ENCODE assay signal across 22 cellular contexts in the genomic region with DNA sequence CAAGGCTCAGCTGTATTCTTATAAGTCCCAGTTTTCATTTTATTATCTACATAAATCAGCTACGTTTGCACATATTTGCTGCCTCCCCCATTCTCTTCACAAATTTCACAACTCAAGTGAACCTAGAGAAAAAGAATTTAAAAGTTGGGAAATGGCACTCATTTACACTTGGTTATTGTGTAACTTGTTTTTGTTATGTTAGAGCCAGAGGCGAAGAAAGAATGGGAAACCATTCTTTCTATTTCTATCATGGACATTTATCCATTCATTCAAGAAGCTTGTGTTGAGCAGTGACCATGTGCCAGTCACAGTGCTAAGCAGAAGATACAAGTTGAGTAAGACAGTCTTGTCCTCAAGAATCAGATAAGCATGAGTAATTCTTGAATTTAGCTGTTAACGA. TPM values are rescaled to one million over a fixed set of nuclear protein-coding genes. Genes with fewer than 3 reads are reported as not detected.
DNase-seq lines count a peak whose midpoint lies in the region; ATAC-seq and TF ChIP-seq lines count a peak whose summit lies in the region.
"Had no signal": no experiment of that assay in that cellular context is flagged by ENCODE, and none has a peak within 500 bp of the region (broad histone marks: within the 10 kb centered on the region; RNA-seq: fewer than 3 reads in every experiment).

No MANE protein-coding gene starts in this region.

- no peak overlapping the region for H3K27ac Mint-ChIP-seq in effector memory CD8-positive, alpha-beta T cell
- H3K27ac Mint-ChIP-seq: CD4-positive, alpha-beta memory T cell had no signal

- no peaks in the 10 kb centered on the region for H3K4me1 Mint-ChIP-seq in effector memory CD8-positive, alpha-beta T cell (ENCODE audit: low read depth in 2 of 2)

- peaks cover 0 to 19% of the 10 kb centered on the region in 2 donors for H3K36me3 ChIP-seq in ascending aorta

- H3K9me3 Mint-ChIP-seq in effector memory CD8-positive, alpha-beta T cell: no peaks in the 10 kb centered on the region
- H3K9me3 Mint-ChIP-seq: CD4-positive, alpha-beta memory T cell had no signal

- H3K36me3 Mint-ChIP-seq in effector memory CD8-positive, alpha-beta T cell (ENCODE audit: insufficient read depth): peaks cover 32% of the 10 kb centered on the region

- H3K27ac ChIP-seq in ascending aorta: no peak overlapping the region
- H3K27ac ChIP-seq: BLaER1 treated with 17β-estradiol and CSF1 and Interleukin-3, amounts not matched to agents 10 nM and 100 nM; SJSA1 had no signal

- no peaks in the 10 kb centered on the region for H3K27me3 ChIP-seq in ascending aorta
- H3K27me3 ChIP-seq: BLaER1 treated with 17β-estradiol and CSF1 and Interleukin-3, amounts not matched to agents 10 nM and 100 nM; MG63; SJSA1 had no signal

- no peak overlapping the region for H3K4me3 ChIP-seq in ascending aorta
- H3K4me3 ChIP-seq: BLaER1 treated with 17β-estradiol and CSF1 and Interleukin-3, amounts not matched to agents 10 nM and 100 nM; MG63; SJSA1 had no signal

- H3K4me1 ChIP-seq in ascending aorta: peaks cover 0 to 4% of the 10 kb centered on the region in 2 donors

- ATAC-seq in SK-N-SH treated with all-trans-retinoic acid at 6 μM for 48 hours: no peak
- no peak for ATAC-seq in effector memory CD8-positive, alpha-beta T cell (replicated peaks)
- ATAC-seq: Right ventricle myocardium inferior had no signal

- H3K9me3 ChIP-seq in ascending aorta: no peaks in the 10 kb centered on the region
- H3K9me3 ChIP-seq: BLaER1 treated with 17β-estradiol and CSF1 and Interleukin-3, amounts not matched to agents 10 nM and 100 nM; Caco-2; MG63; SJSA1 had no signal

- H3K27me3 Mint-ChIP-seq in effector memory CD8-positive, alpha-beta T cell: no peaks in the 10 kb centered on the region
- H3K27me3 Mint-ChIP-seq: CD4-positive, alpha-beta memory T cell had no signal

- TF ChIP-seq CTCF in ascending aorta (IDR thresholded peaks at IDR 0.05): no peak

- intact Hi-C loops in ascending aorta (cut with DNase I): no loop called here

- H3K4me3 Mint-ChIP-seq in effector memory CD8-positive, alpha-beta T cell: no peak overlapping the region
- H3K4me3 Mint-ChIP-seq: CD4-positive, alpha-beta memory T cell had no signal

- peak; percentile 17 for DNase-seq in GM04504 (ENCODE audit: low read depth)
- peak; percentile 90 for DNase-seq in amniotic epithelial cell (ENCODE audit: low read depth)
- DNase-seq in iris pigment epithelial cell (ENCODE audit: low read depth): peak; percentile 60
- no peak for DNase-seq in ascending aorta (ENCODE audit: low spot score in 2 of 2)
- DNase-seq in effector memory CD8-positive, alpha-beta T cell: no peak
- DNase-seq in pons (ENCODE audit: low spot score): no peak
- DNase-seq: Caco-2; CD4-positive, alpha-beta memory T cell; DMS 273 treated with DMSO at 0.1 percent for 48 hours; DND-41; Kasumi-1; MG63; NCI-H1417; NCI-H187; NCI-H2107; NCI-H446 treated with DMSO at 0.1 percent for 48 hours; NCI-H526 treated with DMSO at 0.1 percent for 48 hours; OCI-M1 had no signal

TF ChIP-seq in SK-N-SH treated with all-trans-retinoic acid at 6 μM for 48 hours, 23 proteins besides CTCF, POLR2A, EP300 and RAD21 (continues in another document):
- TF ChIP-seq, protein P1, sequence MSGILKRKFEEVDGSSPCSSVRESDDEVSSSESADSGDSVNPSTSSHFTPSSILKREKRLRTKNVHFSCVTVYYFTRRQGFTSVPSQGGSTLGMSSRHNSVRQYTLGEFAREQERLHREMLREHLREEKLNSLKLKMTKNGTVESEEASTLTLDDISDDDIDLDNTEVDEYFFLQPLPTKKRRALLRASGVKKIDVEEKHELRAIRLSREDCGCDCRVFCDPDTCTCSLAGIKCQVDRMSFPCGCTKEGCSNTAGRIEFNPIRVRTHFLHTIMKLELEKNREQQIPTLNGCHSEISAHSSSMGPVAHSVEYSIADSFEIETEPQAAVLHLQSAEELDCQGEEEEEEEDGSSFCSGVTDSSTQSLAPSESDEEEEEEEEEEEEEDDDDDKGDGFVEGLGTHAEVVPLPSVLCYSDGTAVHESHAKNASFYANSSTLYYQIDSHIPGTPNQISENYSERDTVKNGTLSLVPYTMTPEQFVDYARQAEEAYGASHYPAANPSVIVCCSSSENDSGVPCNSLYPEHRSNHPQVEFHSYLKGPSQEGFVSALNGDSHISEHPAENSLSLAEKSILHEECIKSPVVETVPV (CRISPR knock-in tag; IDR thresholded peaks at IDR 0.05): no peak
- TF ChIP-seq TSHZ2 (CRISPR knock-in tag; IDR thresholded peaks at IDR 0.05) (no peak), CSDC2 (CRISPR knock-in tag; IDR thresholded peaks at IDR 0.05) (no peak), ESRRG (CRISPR knock-in tag; IDR thresholded peaks at IDR 0.05) (no peak), ZFP3 (CRISPR knock-in tag; IDR thresholded peaks at IDR 0.05) (no peak), TCF4 (CRISPR knock-in tag; IDR thresholded peaks at IDR 0.05; ENCODE audit: borderline replicate concordance) (no peak), ZNF8 (CRISPR knock-in tag; IDR thresholded peaks at IDR 0.05) (no peak), ZNF565 (CRISPR knock-in tag; conservative IDR thresholded peaks at IDR 0.05; ENCODE audit: low read depth) (no peak), ZNF70 (CRISPR knock-in tag; IDR thresholded peaks at IDR 0.05) (no peak), PPARA (CRISPR knock-in tag; IDR thresholded peaks at IDR 0.05; ENCODE audit: borderline replicate concordance) (no peak), GLIS3 (CRISPR knock-in tag; IDR thresholded peaks at IDR 0.05) (no peak), ZFP30 (CRISPR knock-in tag; IDR thresholded peaks at IDR 0.05) (no peak), ISL1 (CRISPR knock-in tag; IDR thresholded peaks at IDR 0.05) (no peak)
- TF ChIP-seq, protein P2, sequence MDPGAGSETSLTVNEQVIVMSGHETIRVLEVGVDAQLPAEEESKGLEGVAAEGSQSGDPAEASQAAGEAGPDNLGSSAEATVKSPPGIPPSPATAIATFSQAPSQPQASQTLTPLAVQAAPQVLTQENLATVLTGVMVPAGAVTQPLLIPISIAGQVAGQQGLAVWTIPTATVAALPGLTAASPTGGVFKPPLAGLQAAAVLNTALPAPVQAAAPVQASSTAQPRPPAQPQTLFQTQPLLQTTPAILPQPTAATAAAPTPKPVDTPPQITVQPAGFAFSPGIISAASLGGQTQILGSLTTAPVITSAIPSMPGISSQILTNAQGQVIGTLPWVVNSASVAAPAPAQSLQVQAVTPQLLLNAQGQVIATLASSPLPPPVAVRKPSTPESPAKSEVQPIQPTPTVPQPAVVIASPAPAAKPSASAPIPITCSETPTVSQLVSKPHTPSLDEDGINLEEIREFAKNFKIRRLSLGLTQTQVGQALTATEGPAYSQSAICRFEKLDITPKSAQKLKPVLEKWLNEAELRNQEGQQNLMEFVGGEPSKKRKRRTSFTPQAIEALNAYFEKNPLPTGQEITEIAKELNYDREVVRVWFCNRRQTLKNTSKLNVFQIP (CRISPR knock-in tag; IDR thresholded peaks at IDR 0.05; ENCODE audit: borderline replicate concordance, low read depth): no peak
- TF ChIP-seq, protein P3, sequence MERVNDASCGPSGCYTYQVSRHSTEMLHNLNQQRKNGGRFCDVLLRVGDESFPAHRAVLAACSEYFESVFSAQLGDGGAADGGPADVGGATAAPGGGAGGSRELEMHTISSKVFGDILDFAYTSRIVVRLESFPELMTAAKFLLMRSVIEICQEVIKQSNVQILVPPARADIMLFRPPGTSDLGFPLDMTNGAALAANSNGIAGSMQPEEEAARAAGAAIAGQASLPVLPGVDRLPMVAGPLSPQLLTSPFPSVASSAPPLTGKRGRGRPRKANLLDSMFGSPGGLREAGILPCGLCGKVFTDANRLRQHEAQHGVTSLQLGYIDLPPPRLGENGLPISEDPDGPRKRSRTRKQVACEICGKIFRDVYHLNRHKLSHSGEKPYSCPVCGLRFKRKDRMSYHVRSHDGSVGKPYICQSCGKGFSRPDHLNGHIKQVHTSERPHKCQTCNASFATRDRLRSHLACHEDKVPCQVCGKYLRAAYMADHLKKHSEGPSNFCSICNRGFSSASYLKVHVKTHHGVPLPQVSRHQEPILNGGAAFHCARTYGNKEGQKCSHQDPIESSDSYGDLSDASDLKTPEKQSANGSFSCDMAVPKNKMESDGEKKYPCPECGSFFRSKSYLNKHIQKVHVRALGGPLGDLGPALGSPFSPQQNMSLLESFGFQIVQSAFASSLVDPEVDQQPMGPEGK (CRISPR knock-in tag; IDR thresholded peaks at IDR 0.05; ENCODE audit: borderline replicate concordance): no peak

RNA-seq across cellular contexts. Expression of gene LIAS, which starts 13.5 kb away (rescaled TPM):
- total RNA-seq in ascending aorta: 2.9 TPM

RNA-seq across cellular contexts. Expression of gene RPL9, which starts 13.7 kb away (rescaled TPM):
- total RNA-seq in ascending aorta: 1,701 TPM

RNA-seq across cellular contexts. Expression of gene UGDH, which starts 54.8 kb away (rescaled TPM):
- total RNA-seq in ascending aorta: 81.1 TPM

Comparison
In these comparisons a context has a peak if more than half of its experiments do, and no peak if none do; other contexts are left out.
1. DNase-seq: peak in GM04504 (single experiment), amniotic epithelial cell (single experiment) and iris pigment epithelial cell (single experiment); none in ascending aorta (0 of 2), effector memory CD8-positive, alpha-beta T cell (0 of 3) and pons (single experiment).